8 cellular contexts compared by ENCODE assay signal in genomic region chr4:47914219-47914925, GRCh38. TPM values are rescaled to one million over a fixed set of nuclear protein-coding genes. Genes with fewer than 3 reads are reported as not detected.
DNase-seq lines count a peak whose midpoint lies in the region; ATAC-seq and TF ChIP-seq lines count a peak whose summit lies in the region.

Gene NFXL1 (minus strand): TSS chr4:47914583. CDS start chr4:47914203, 380 bp downstream.

- no peaks in the 10 kb centered on the region for H3K27me3 ChIP-seq in spleen (replicated peaks in 1 of 7)

- intact Hi-C loops in spleen (cut with DNase I; ENCODE audit: low total_unique reads) = no loop called here

- H3K9me3 ChIP-seq in spleen = peaks cover 0 to 15% (median 4%) of the 10 kb centered on the region in 8 donors

- ATAC-seq in GM19035 (IDR thresholded peaks at IDR 0.05; ENCODE audit: unreplicated experiment) = peak; percentile 97
- ATAC-seq in HG03342 (IDR thresholded peaks at IDR 0.05; ENCODE audit: unreplicated experiment) = peak; percentile 97

- WGBS in spleen, 5 donors = 0 to 1% (median 0%) methylated on average over 51 to 55 of the region's 55 CpGs

- H3K4me1 ChIP-seq in spleen = peaks cover 11 to 46% (median 32%) of the 10 kb centered on the region in 6 donors

- H3K4me3 ChIP-seq in AG10803 (ENCODE audit: low read length) = peak within 1 kb of the TSS; percentile 94
- peak within 1 kb of the TSS; percentile 73 to 97 (median 94) for H3K4me3 ChIP-seq in spleen

- DNase-seq in AG10803 (ENCODE audit: low read depth) (peak; percentile 96), NCI-H345 treated with DMSO at 0.1 percent for 48 hours (lab: John Stamatoyannopoulos, UW; ENCODE audit: unreplicated experiment) (peak; percentile 69), iris pigment epithelial cell (ENCODE audit: low read depth) (peak; percentile 98), spleen (peak; percentile 99)
- DNase-seq in activated CD4-positive, CD25-positive, alpha-beta regulatory T cell (lab: John Stamatoyannopoulos, UW) = peak; percentile 92 to 96 (median 94)
- peak; percentile 94 for DNase-seq in central memory CD4-positive, alpha-beta T cell

- H3K27ac ChIP-seq in spleen = peak within 1 kb of the TSS; percentile 72 to 93 (median 82)

- TF ChIP-seq CTCF in AG10803 (conservative IDR thresholded peaks at IDR 0.05; ENCODE audit: low read length) = no peak
- no peak for TF ChIP-seq CTCF in spleen (IDR thresholded peaks at IDR 0.05 in 8 of 11, conservative IDR thresholded peaks at IDR 0.05 in 3 of 11)

- TF ChIP-seq POLR2A in spleen (IDR thresholded peaks at IDR 0.05) = peak in 2 of 3 donors; percentile 5 to 87

- H3K36me3 ChIP-seq in spleen = peaks cover 0 to 17% (median 8%) of the 10 kb centered on the region in 6 donors

RNA-seq across cellular contexts. Expression of gene NFXL1, which starts in this region (rescaled TPM):
- total RNA-seq in spleen = 10 to 100 TPM; 12.9 to 18.5 (median 15.5) TPM
- 1 to 10 TPM; 3.8 to 5.4 (median 5.3) TPM for polyA plus RNA-seq in spleen

Comparison
In these comparisons a context has a peak if more than half of its experiments do, and no peak if none do; other contexts are left out.
1. Peak in every context shown above with its lines: DNase-seq, ATAC-seq, H3K4me3 ChIP-seq and H3K27ac ChIP-seq.